14 cellular contexts compared by ENCODE assay signal in the genomic region with DNA sequence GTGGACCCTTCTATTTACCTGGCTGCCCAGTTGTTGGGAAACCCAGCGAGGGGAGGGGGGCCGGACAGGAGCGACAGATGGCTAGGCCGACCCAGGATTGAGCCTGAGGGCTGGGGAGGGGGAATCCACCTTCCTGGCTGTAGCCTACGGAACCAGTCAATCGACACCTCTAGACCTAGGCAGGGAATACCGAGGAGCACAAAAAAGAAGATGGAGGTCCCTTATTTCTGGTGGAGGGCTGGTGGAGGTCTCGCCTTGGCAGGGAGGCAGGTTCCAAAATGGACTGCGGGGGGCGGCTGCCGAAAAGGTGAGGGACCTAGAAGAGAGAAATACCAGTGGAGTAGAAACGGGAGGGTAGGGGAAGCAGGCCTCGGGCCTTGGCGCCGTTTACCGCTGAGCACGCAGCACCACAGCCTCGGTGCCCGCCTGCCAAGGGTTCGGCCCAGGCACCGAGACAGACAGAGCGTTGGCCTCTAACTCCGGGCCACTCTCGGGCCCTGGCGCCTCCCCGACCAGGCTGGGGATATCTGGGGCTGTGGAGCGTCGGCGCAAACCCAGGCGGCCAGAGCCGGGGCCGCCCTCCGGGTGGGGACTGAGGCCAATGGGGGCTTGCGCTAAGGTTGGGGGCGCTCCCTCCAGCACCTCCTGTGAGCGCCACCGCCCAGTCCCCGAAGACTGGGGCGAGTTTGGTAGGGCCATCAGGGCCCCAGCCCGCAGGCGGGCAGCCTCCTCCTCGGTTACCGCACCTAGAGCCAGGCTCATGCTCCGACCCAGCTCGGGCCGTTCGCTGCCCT. TPM values are rescaled to one million over a fixed set of nuclear protein-coding genes. Genes with fewer than 3 reads are reported as not detected.
A peak's percentile ranks its signal among the peaks of the same experiment; 100 is the strongest.
DNase-seq lines count a peak whose midpoint lies in the region; ATAC-seq and TF ChIP-seq lines count a peak whose summit lies in the region.
"Had no signal": no experiment of that assay in that cellular context is flagged by ENCODE, and none has a peak within 500 bp of the region (broad histone marks: within the 10 kb centered on the region; RNA-seq: fewer than 3 reads in every experiment).

No MANE protein-coding gene starts in this region.

- H3K27me3 Mint-ChIP-seq in T-helper 1 cell treated with Interleukin-12 subunit alpha and Interleukin-12 subunit beta and Interleukin-4 antibody, amounts not matched to agents 30 μg/mL and 1 μg/mL, for 36 hours (ENCODE audit: low read depth) = peaks cover 56% of the 10 kb centered on the region
- peaks cover 76% of the 10 kb centered on the region for H3K27me3 Mint-ChIP-seq in WTC11 (ENCODE audit: low read depth)

- no peak for TF ChIP-seq CTCF in WTC11 (IDR thresholded peaks at IDR 0.05)

- H3K4me1 ChIP-seq in iPS DF 6.9 (ENCODE audit: control insufficient read depth, insufficient read depth, low read length) = peaks cover 1% of the 10 kb centered on the region; the same call in 1 of the 2 replicates

- H3K27me3 ChIP-seq in iPS DF 6.9 (ENCODE audit: control insufficient read depth, insufficient read depth, low read length) = peaks cover 36% of the 10 kb centered on the region

- no peaks in the 10 kb centered on the region for H3K36me3 Mint-ChIP-seq in T-helper 1 cell treated with Interleukin-12 subunit alpha and Interleukin-12 subunit beta and Interleukin-4 antibody, amounts not matched to agents 30 μg/mL and 1 μg/mL, for 36 hours (ENCODE audit: low read depth)
- no peaks in the 10 kb centered on the region for H3K36me3 Mint-ChIP-seq in WTC11
- H3K36me3 Mint-ChIP-seq in stimulated activated effector memory CD8-positive, alpha-beta T cell treated with anti-CD3 and anti-CD28 coated beads, Interleukin-12 subunit alpha, Interleukin-12 subunit beta, amount 100 ng/mL, for 72 hours = no peaks in the 10 kb centered on the region
- H3K36me3 Mint-ChIP-seq: activated naive CD4-positive, alpha-beta T cell treated with anti-CD3 and anti-CD28 coated beads, Interleukin-2, amount 50 U/mL, for 72 hours had no signal

- no peaks in the 10 kb centered on the region for H3K9me3 ChIP-seq in iPS DF 6.9 (ENCODE audit: control insufficient read depth, insufficient read depth, low read length)

- POLR2A ChIA-PET in WTC11 (lab: Charles Lee) = interaction anchor here (1.1 to 2.6 kb wide), 5 partner anchors 8 to 44 kb away, joined by 3 to 12 read pairs (median 5); a partner anchor contains a TSS

- no peak overlapping the region for H3K27ac ChIP-seq in iPS DF 6.9 (ENCODE audit: low read length)
- H3K27ac ChIP-seq: 22Rv1 had no signal

- H3K27ac Mint-ChIP-seq in T-helper 1 cell treated with Interleukin-12 subunit alpha and Interleukin-12 subunit beta and Interleukin-4 antibody, amounts not matched to agents 30 μg/mL and 1 μg/mL, for 36 hours = no peak overlapping the region
- no peak overlapping the region for H3K27ac Mint-ChIP-seq in WTC11
- no peak overlapping the region for H3K27ac Mint-ChIP-seq in stimulated activated effector memory CD8-positive, alpha-beta T cell treated with anti-CD3 and anti-CD28 coated beads, Interleukin-12 subunit alpha, Interleukin-12 subunit beta, amount 100 ng/mL, for 72 hours
- H3K27ac Mint-ChIP-seq: activated naive CD4-positive, alpha-beta T cell treated with anti-CD3 and anti-CD28 coated beads, Interleukin-2, amount 50 U/mL, for 72 hours had no signal

- H3K9me3 Mint-ChIP-seq in T-helper 1 cell treated with Interleukin-12 subunit alpha and Interleukin-12 subunit beta and Interleukin-4 antibody, amounts not matched to agents 30 μg/mL and 1 μg/mL, for 36 hours = no peaks in the 10 kb centered on the region
- H3K9me3 Mint-ChIP-seq in WTC11 = no peaks in the 10 kb centered on the region
- no peaks in the 10 kb centered on the region for H3K9me3 Mint-ChIP-seq in stimulated activated effector memory CD8-positive, alpha-beta T cell treated with anti-CD3 and anti-CD28 coated beads, Interleukin-12 subunit alpha, Interleukin-12 subunit beta, amount 100 ng/mL, for 72 hours
- H3K9me3 Mint-ChIP-seq: activated naive CD4-positive, alpha-beta T cell treated with anti-CD3 and anti-CD28 coated beads, Interleukin-2, amount 50 U/mL, for 72 hours had no signal

- H3K36me3 ChIP-seq in iPS DF 6.9 (ENCODE audit: control insufficient read depth, insufficient read depth, low read length) = no peaks in the 10 kb centered on the region

- peak overlapping the region; percentile 19; the same call in 1 of the 2 replicates for H3K4me3 ChIP-seq in iPS DF 6.9 (ENCODE audit: low read length)

- peaks cover 5% of the 10 kb centered on the region for H3K4me1 Mint-ChIP-seq in T-helper 1 cell treated with Interleukin-12 subunit alpha and Interleukin-12 subunit beta and Interleukin-4 antibody, amounts not matched to agents 30 μg/mL and 1 μg/mL, for 36 hours (ENCODE audit: low read depth)
- peaks cover 57% of the 10 kb centered on the region for H3K4me1 Mint-ChIP-seq in WTC11
- peaks cover 5% of the 10 kb centered on the region for H3K4me1 Mint-ChIP-seq in stimulated activated effector memory CD8-positive, alpha-beta T cell treated with anti-CD3 and anti-CD28 coated beads, Interleukin-12 subunit alpha, Interleukin-12 subunit beta, amount 100 ng/mL, for 72 hours

- CTCF ChIA-PET in WTC11 (lab: Charles Lee) = interaction anchor here (0.8 to 13.0 kb wide), 14 partner anchors 10 to 236 kb away, joined by 4 to 690 read pairs (median 15); a partner anchor contains a TSS

- no CpG with 5 or more reads among the region's 47 CpGs for WGBS in iPS DF 6.9 (ENCODE audit: insufficient coverage, insufficient read length)

- DNase-seq in T-helper 1 cell (no peak), WTC11 (ENCODE audit: low spot score) (peak; percentile 49), iPS DF 6.9 (ENCODE audit: low read depth, low spot score) (no peak), hepatic stellate cell (ENCODE audit: low spot score) (no peak)
- no peak for DNase-seq in stimulated activated effector memory CD8-positive, alpha-beta T cell treated with anti-CD3 and anti-CD28 coated beads, Interleukin-12 subunit alpha, Interleukin-12 subunit beta, amount 100 ng/mL, for 72 hours (ENCODE audit: low spot score in 2 of 2)
- no peak for DNase-seq in central memory CD4-positive, alpha-beta T cell
- DNase-seq in activated CD4-positive, alpha-beta T cell treated with anti-CD3 and anti-CD28 coated beads, Interleukin-2, amount 50 U/mL, for 4 hours = no peak
- DNase-seq: DMS79 treated with DMSO at 0.1 percent for 48 hours; NCI-H2029 treated with DMSO at 0.1 percent for 48 hours; stimulated activated CD4-positive, alpha-beta T cell treated with anti-CD3 and anti-CD28 coated beads, Interleukin-1b, Interleukin-23, amount 100 ng/mL, for 48 hours had no signal

- peak overlapping the region; percentile 62 for H3K4me3 Mint-ChIP-seq in T-helper 1 cell treated with Interleukin-12 subunit alpha and Interleukin-12 subunit beta and Interleukin-4 antibody, amounts not matched to agents 30 μg/mL and 1 μg/mL, for 36 hours
- H3K4me3 Mint-ChIP-seq in WTC11 = peak overlapping the region; percentile 65
- peak overlapping the region; percentile 52 for H3K4me3 Mint-ChIP-seq in stimulated activated effector memory CD8-positive, alpha-beta T cell treated with anti-CD3 and anti-CD28 coated beads, Interleukin-12 subunit alpha, Interleukin-12 subunit beta, amount 100 ng/mL, for 72 hours

- peak; percentile 6 for ATAC-seq in WTC11
- ATAC-seq in stimulated activated effector memory CD8-positive, alpha-beta T cell treated with anti-CD3 and anti-CD28 coated beads, Interleukin-12 subunit alpha, Interleukin-12 subunit beta, amount 100 ng/mL, for 72 hours = no peak

TF ChIP-seq in WTC11, 78 proteins besides CTCF, POLR2A, EP300 and RAD21 (continues in another document):
- TF ChIP-seq ZNF317 (CRISPR knock-in tag; IDR thresholded peaks at IDR 0.05; ENCODE audit: borderline replicate concordance, low read depth) (no peak), ESRRA (CRISPR knock-in tag; IDR thresholded peaks at IDR 0.05; ENCODE audit: borderline replicate concordance) (no peak), NR3C1 (CRISPR knock-in tag; conservative IDR thresholded peaks at IDR 0.05; ENCODE audit: low read depth) (no peak), ZNF423 (CRISPR knock-in tag; IDR thresholded peaks at IDR 0.05) (no peak), ZNF219 (CRISPR knock-in tag; IDR thresholded peaks at IDR 0.05; ENCODE audit: borderline replicate concordance) (no peak), IRF2 (CRISPR knock-in tag; IDR thresholded peaks at IDR 0.05; ENCODE audit: borderline replicate concordance, low read depth) (no peak), ZNF263 (CRISPR knock-in tag; IDR thresholded peaks at IDR 0.05; ENCODE audit: low read depth) (no peak), MYBL2 (CRISPR knock-in tag; IDR thresholded peaks at IDR 0.05) (no peak)
- TF ChIP-seq, protein P1, sequence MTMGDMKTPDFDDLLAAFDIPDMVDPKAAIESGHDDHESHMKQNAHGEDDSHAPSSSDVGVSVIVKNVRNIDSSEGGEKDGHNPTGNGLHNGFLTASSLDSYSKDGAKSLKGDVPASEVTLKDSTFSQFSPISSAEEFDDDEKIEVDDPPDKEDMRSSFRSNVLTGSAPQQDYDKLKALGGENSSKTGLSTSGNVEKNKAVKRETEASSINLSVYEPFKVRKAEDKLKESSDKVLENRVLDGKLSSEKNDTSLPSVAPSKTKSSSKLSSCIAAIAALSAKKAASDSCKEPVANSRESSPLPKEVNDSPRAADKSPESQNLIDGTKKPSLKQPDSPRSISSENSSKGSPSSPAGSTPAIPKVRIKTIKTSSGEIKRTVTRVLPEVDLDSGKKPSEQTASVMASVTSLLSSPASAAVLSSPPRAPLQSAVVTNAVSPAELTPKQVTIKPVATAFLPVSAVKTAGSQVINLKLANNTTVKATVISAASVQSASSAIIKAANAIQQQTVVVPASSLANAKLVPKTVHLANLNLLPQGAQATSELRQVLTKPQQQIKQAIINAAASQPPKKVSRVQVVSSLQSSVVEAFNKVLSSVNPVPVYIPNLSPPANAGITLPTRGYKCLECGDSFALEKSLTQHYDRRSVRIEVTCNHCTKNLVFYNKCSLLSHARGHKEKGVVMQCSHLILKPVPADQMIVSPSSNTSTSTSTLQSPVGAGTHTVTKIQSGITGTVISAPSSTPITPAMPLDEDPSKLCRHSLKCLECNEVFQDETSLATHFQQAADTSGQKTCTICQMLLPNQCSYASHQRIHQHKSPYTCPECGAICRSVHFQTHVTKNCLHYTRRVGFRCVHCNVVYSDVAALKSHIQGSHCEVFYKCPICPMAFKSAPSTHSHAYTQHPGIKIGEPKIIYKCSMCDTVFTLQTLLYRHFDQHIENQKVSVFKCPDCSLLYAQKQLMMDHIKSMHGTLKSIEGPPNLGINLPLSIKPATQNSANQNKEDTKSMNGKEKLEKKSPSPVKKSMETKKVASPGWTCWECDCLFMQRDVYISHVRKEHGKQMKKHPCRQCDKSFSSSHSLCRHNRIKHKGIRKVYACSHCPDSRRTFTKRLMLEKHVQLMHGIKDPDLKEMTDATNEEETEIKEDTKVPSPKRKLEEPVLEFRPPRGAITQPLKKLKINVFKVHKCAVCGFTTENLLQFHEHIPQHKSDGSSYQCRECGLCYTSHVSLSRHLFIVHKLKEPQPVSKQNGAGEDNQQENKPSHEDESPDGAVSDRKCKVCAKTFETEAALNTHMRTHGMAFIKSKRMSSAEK (CRISPR knock-in tag; IDR thresholded peaks at IDR 0.05; ENCODE audit: borderline replicate concordance) = no peak

RNA-seq across cellular contexts. Expression of a gene that starts 1.6 kb away (rescaled TPM):
- total RNA-seq in WTC11 (2021) = 1.2 to 1.7 TPM (median 1.4 TPM) in 3 replicates
- total RNA-seq: activated naive CD4-positive, alpha-beta T cell treated with anti-CD3 and anti-CD28 coated beads, Interleukin-2, amount 50 U/mL, for 72 hours; RPMI7951 had no signal

RNA-seq across cellular contexts. Expression of a gene that starts 26.5 kb away (rescaled TPM):
- 14.2 to 18.5 TPM (median 15.2 TPM) in 3 replicates for total RNA-seq in WTC11 (2021)

RNA-seq across cellular contexts. Expression of a gene that starts 42.2 kb away (rescaled TPM):
- 28.2 to 34.2 TPM (median 30.3 TPM) in 3 replicates for total RNA-seq in WTC11 (2021)

RNA-seq across cellular contexts. Expression of a gene that starts 42.4 kb away (rescaled TPM):
- 8.7 to 11.7 TPM (median 9.6 TPM) in 3 replicates for total RNA-seq in WTC11 (2021)

RNA-seq across cellular contexts. Expression of a gene that starts 59.5 kb away (rescaled TPM):
- total RNA-seq in WTC11 (2021) = 1.4 to 1.8 TPM (median 1.8 TPM) in 3 replicates
